ENCODE assay signal across 8 cellular contexts in the genomic region with DNA sequence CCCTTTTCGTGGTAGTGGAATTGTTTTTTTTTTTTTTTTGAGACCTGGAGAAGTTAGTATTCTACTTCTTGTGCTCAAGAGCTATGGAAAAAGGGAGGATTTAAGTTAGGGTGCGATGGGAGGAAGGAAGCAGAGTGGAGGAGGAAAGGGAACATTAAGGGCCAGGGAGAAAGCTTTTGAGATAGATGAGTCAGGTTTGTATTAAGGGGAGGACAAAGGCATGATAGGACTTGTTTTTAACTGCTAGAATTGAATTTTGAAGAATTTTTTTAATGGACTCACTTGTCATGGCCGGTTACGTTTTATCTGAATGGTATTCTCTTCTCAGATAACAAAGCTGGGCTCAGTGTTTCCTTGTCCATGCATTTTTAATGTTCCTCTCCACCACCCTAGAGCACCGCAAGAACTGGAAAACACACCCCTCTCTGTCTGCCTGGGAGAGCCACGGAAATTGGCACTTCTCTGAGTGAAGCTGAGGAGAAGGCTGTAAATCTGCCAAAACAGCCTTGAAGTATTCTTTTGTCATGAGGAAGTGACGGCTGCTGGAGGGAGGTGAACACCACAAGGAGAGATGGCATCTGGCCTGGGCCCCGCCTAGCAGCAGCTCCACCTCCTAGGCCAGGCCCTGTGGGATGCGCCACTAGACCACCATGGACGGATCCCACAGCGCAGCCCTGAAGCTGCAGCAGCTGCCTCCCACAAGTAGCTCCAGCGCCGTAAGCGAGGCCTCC. TPM values are rescaled to one million over a fixed set of nuclear protein-coding genes. Genes with fewer than 3 reads are reported as not detected.
A peak's percentile ranks its signal among the peaks of the same experiment; 100 is the strongest.
DNase-seq lines count a peak whose midpoint lies in the region; ATAC-seq and TF ChIP-seq lines count a peak whose summit lies in the region.

No MANE protein-coding gene starts in this region.

- DNase-seq in DMS153 (lab: John Stamatoyannopoulos, UW) (peak; percentile 90), NCI-H187 (lab: John Stamatoyannopoulos, UW) (peak; percentile 81 to 86), myocyte (ENCODE audit: low read depth) (peak; percentile 20), left lobe of liver (ENCODE audit: low spot score) (no peak), activated gamma-delta T cell treated with Interleukin-2 at 50 U/mL for 16 hours (no peak)

- peaks cover 0 to 4% (median 0%) of the 10 kb centered on the region in 5 experiments for H3K9me3 Mint-ChIP-seq in brain

- H3K27ac Mint-ChIP-seq in brain: peak overlapping the region in 4 of 5 experiments; percentile 11 to 81 (median 60)

- ATAC-seq in left lobe of liver (no peak), HG02610 (IDR thresholded peaks at IDR 0.05; ENCODE audit: unreplicated experiment) (no peak), HG03457 (IDR thresholded peaks at IDR 0.05; ENCODE audit: unreplicated experiment) (no peak)

- peaks cover 40% of the 10 kb centered on the region for H3K4me1 Mint-ChIP-seq in brain

- H3K36me3 Mint-ChIP-seq in brain: peaks cover 34% of the 10 kb centered on the region

- peak overlapping the region in 4 of 5 experiments; percentile 29 to 66 (median 48) for H3K4me3 Mint-ChIP-seq in brain

- peaks cover 7% of the 10 kb centered on the region for H3K27me3 Mint-ChIP-seq in brain

- no peak for TF ChIP-seq CTCF in brain (conservative IDR thresholded peaks at IDR 0.05)

RNA-seq across cellular contexts. Expression of gene NIPAL3, which starts 3.5 kb away (rescaled TPM):
- 43.3 TPM for polyA plus RNA-seq in brain (ENCODE audit: insufficient read depth, low read depth, low replicate concordance)
- total RNA-seq in myocyte: 7.8 and 14.8 TPM in 2 replicates
- polyA plus RNA-seq in myocyte (2012): 28.2 TPM
- total RNA-seq in left lobe of liver: 6.3 TPM

RNA-seq across cellular contexts. Expression of gene STPG1, which starts 5.5 kb away (rescaled TPM):
- polyA plus RNA-seq in brain (ENCODE audit: insufficient read depth, low read depth, low replicate concordance): 15.7 TPM
- total RNA-seq in myocyte (2.0 and 2.5 TPM in 2 replicates), left lobe of liver (1.1 TPM)
- polyA plus RNA-seq in myocyte (2012): 5.5 TPM

Comparison
In these comparisons a context has a peak if more than half of its experiments do, and no peak if none do; other contexts are left out.
1. DNase-seq: peak in DMS153 (single experiment), NCI-H187 (2 of 2) and myocyte (single experiment); none in left lobe of liver (single experiment) and activated gamma-delta T cell treated with Interleukin-2 at 50 U/mL for 16 hours (single experiment).